In the genomic region with DNA sequence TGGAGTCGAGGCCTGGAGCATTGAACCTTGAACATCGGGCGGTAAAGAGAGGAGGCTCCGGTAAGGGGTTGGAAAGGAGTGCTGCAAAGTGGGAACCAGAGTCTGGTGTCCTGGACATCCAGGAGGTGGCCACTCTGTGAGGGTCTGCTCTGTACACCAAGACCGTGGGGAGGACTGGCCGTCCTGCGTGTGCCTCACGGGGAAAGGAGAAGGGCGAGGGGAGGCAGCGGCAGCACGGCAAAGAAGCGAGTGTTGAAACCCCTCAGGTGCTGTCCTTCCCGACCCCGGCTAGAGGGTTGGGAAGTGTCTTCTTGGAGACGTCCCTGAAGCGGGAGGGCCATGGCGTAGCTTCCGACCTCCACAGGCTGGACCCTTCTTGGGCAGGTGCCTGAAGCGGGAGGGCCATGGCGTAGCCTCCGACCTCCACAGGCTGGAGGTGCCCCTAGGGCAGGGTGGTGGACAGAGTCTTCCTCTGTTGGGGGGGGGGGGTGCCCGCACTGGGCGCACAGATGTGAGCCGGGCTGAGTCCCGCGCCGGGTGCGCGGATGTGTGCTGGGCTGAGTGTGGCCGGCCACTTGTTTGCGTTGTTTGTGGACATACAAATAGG, we compare ENCODE assay signal across 20 cellular contexts. TPM values are rescaled to one million over a fixed set of nuclear protein-coding genes. Genes with fewer than 3 reads are reported as not detected.
DNase-seq lines count a peak whose midpoint lies in the region; ATAC-seq, FAIRE-seq and TF ChIP-seq lines count a peak whose summit lies in the region.
"Had no signal": no experiment of that assay in that cellular context is flagged by ENCODE, and none has a peak within 500 bp of the region (broad histone marks: within the 10 kb centered on the region; RNA-seq: fewer than 3 reads in every experiment).

No MANE protein-coding gene starts in this region.

- H3K36me3 ChIP-seq in CD8-positive, alpha-beta memory T cell (ENCODE audit: insufficient read depth, low read length), result peaks cover 11% of the 10 kb centered on the region
- peaks cover 0 to 14% (median 0%) of the 10 kb centered on the region in 4 experiments; a peak in 2 of 8 replicates for H3K36me3 ChIP-seq in H1 (ENCODE audit: control insufficient read depth in 2 of 4, insufficient read depth in 4 of 4, low read length in 3 of 4)
- H3K36me3 ChIP-seq: ovary had no signal

- H3K4me2 ChIP-seq in H1 (ENCODE audit: insufficient read depth in 1 of 2, low read depth in 2 of 2, low read length in 2 of 2), result no peak overlapping the region

- no peak overlapping the region; the same call in 1 of the 2 replicates for H3K18ac ChIP-seq in H1 (ENCODE audit: extremely low read depth, low read length)

- H3K23me2 ChIP-seq in H1 (ENCODE audit: low read depth, low read length), result no peaks in the 10 kb centered on the region

- H3K4me3 Mint-ChIP-seq in CD8-positive, alpha-beta memory T cell, result no peak overlapping the region
- H3K4me3 Mint-ChIP-seq in T-helper 17 cell (no peak overlapping the region), osteocyte (ENCODE audit: unreplicated experiment) (no peak overlapping the region)
- H3K4me3 Mint-ChIP-seq: IgD-negative memory B cell; T-helper 2 cell treated with Interferon-gamma antibody and Interleukin-4, amounts not matched to agents 5 μg/mL and 100 μg/mL, for 36 hours had no signal

- peak overlapping the region in 5 of 8 donors; percentile 21 to 85 (median 82) for H3K27ac Mint-ChIP-seq in CD8-positive, alpha-beta memory T cell
- H3K27ac Mint-ChIP-seq in T-helper 17 cell, result peak overlapping the region; percentile 92
- peak overlapping the region; percentile 38 for H3K27ac Mint-ChIP-seq in osteocyte (ENCODE audit: unreplicated experiment)

- H3K4me1 ChIP-seq in CD8-positive, alpha-beta memory T cell (ENCODE audit: insufficient read depth, low read length), result peaks cover 10% of the 10 kb centered on the region
- peaks cover 0 to 12% (median 5%) of the 10 kb centered on the region in 4 experiments; a peak in 6 of 7 replicates for H3K4me1 ChIP-seq in H1 (replicated peaks in 1 of 4; ENCODE audit: control insufficient read depth in 3 of 4, insufficient read depth in 4 of 4, low read length in 3 of 4)

- no peak overlapping the region for H3K27ac ChIP-seq in CD8-positive, alpha-beta memory T cell (ENCODE audit: low read depth, low read length)
- H3K27ac ChIP-seq in H1 (ENCODE audit: low read depth, low read length), result 0 out of 2 replicates have a peak overlapping the region, but pooled peaks have one; percentile 23
- H3K27ac ChIP-seq: cardiac muscle cell, ovary, testis had no signal

- no peak overlapping the region for H2BK12ac ChIP-seq in H1 (ENCODE audit: low read depth, low read length)

- WGBS in H1 (ENCODE audit: extremely low coverage in 1 of 2, insufficient coverage in 1 of 2, insufficient read length in 1 of 2, insufficient replicate concordance in 2 of 2, low coverage in 1 of 2, low lambda C conversion rate in 2 of 2, missing lambda C conversion rate in 1 of 2), 2 experiments, result 91% methylated on average over 30 of the region's 31 CpGs; no CpG with 5 or more reads in 1 of the 2 experiments

- no peak for TF ChIP-seq POLR2A in H1 (IDR thresholded peaks at IDR 0.05; ENCODE audit: control extremely low read depth in 1 of 2, low read depth in 2 of 2, low read length in 2 of 2)

- no peak for DNase-seq in CD8-positive, alpha-beta memory T cell
- DNase-seq in T-helper 17 cell, result no peak
- DNase-seq in H1 (ENCODE audit: low read depth in 1 of 2, low spot score in 2 of 2), result no peak
- DNase-seq in osteocyte (ENCODE audit: extremely low spot score, unreplicated experiment), result no peak
- no peak for DNase-seq in activated gamma-delta T cell treated with Interleukin-2 at 50 U/mL for 16 hours
- no peak for DNase-seq in A172 (ENCODE audit: low spot score)
- DNase-seq: activated CD8-positive, alpha-beta memory T cell treated with anti-CD3 and anti-CD28 coated beads, Interleukin-2, amount 50 U/mL, for 4 hours; DMS 273 treated with DMSO at 0.1 percent for 48 hours; NCI-H1048; NCI-H2081; NCI-H524; ovary; stimulated activated CD4-positive, alpha-beta T cell treated with anti-CD3 and anti-CD28 coated beads, Interleukin-2, amount 100 ng/mL, for 48 hours; testis had no signal

- H3K4me3 ChIP-seq in CD8-positive, alpha-beta memory T cell (ENCODE audit: low read length), result no peak overlapping the region
- no peak overlapping the region for H3K4me3 ChIP-seq in H1 (ENCODE audit: extremely low read depth in 1 of 4, insufficient read depth in 2 of 4, low read depth in 3 of 4, low read length in 4 of 4)
- H3K4me3 ChIP-seq: cardiac muscle cell, ovary, testis had no signal

- no peak overlapping the region for H3K14ac ChIP-seq in H1 (ENCODE audit: insufficient read length)

- H3K56ac ChIP-seq in H1 (replicated peaks; ENCODE audit: insufficient read length, low read depth, low read length), result no peak overlapping the region

- H2BK120ac ChIP-seq in H1 (replicated peaks; ENCODE audit: low read depth, low read length), result no peak overlapping the region

- no peak overlapping the region for H3K4ac ChIP-seq in H1 (replicated peaks; ENCODE audit: insufficient read length, low read depth, low read length)

- FAIRE-seq in H1 (lab: Jason Lieb, UNC), result no peak
- FAIRE-seq: GM12892 had no signal

- H3K79me1 ChIP-seq in H1 (ENCODE audit: low read depth, low read length), result peaks cover 22% of the 10 kb centered on the region

- TF ChIP-seq CTCF in H1 (IDR thresholded peaks at IDR 0.05; ENCODE audit: control extremely low read depth in 1 of 3, insufficient read depth in 1 of 3, low read depth in 1 of 3, low read length in 3 of 3) (no peak), osteocyte (IDR thresholded peaks at IDR 0.05) (no peak)

- H4K20me1 ChIP-seq in H1 (replicated peaks in 1 of 2; ENCODE audit: control insufficient read depth in 1 of 2, insufficient read depth in 2 of 2, low read length in 2 of 2), result peaks cover 34 to 39% of the 10 kb centered on the region in 2 experiments

- H4K5ac ChIP-seq in H1 (ENCODE audit: insufficient read length, low read depth, low read length), result no peak overlapping the region

- no peak overlapping the region for H4K91ac ChIP-seq in H1 (replicated peaks; ENCODE audit: insufficient read length, low read length)

- H4K8ac ChIP-seq in H1 (ENCODE audit: extremely low read depth, insufficient read depth, low read length), result peak overlapping the region; percentile 62; the same call in 1 of the 2 replicates

- H2AK5ac ChIP-seq in H1 (ENCODE audit: low read depth, low read length), result no peak overlapping the region

- POLR2A ChIA-PET in CD8-positive, alpha-beta memory T cell (lab: Charles Lee), result no interaction called here
- POLR2A ChIA-PET in H1 (lab: Charles Lee; ENCODE audit: partially characterized antibody), result no interaction called here

- TF ChIP-seq EP300 in H1 (IDR thresholded peaks at IDR 0.05; ENCODE audit: borderline replicate concordance in 1 of 2, low read depth in 2 of 2, low read length in 2 of 2), result no peak

- H2BK5ac ChIP-seq in H1 (ENCODE audit: low read depth, low read length), result no peak overlapping the region; the same call in 1 of the 2 replicates

- CTCF ChIA-PET in CD8-positive, alpha-beta memory T cell (lab: Charles Lee), result interaction anchor here (1.4 kb wide), 1 partner anchor 9 kb away, joined by 3 read pairs; no protein-coding TSS in a partner anchor
- CTCF ChIA-PET in H1 (lab: Charles Lee; ENCODE audit: partially characterized antibody), result interaction anchor here (0.7 to 2.1 kb wide), 4 partner anchors 17 to 120 kb away, joined by 3 to 7 read pairs (median 3); no protein-coding TSS in a partner anchor

- peaks cover 13 to 52% (median 21%) of the 10 kb centered on the region in 3 donors for H3K4me1 Mint-ChIP-seq in CD8-positive, alpha-beta memory T cell
- peaks cover 9% of the 10 kb centered on the region for H3K4me1 Mint-ChIP-seq in T-helper 17 cell
- H3K4me1 Mint-ChIP-seq in osteocyte (ENCODE audit: unreplicated experiment), result peaks cover 35% of the 10 kb centered on the region

- H3K27me3 Mint-ChIP-seq in CD8-positive, alpha-beta memory T cell, result no peaks in the 10 kb centered on the region
- no peaks in the 10 kb centered on the region for H3K27me3 Mint-ChIP-seq in T-helper 17 cell
- no peaks in the 10 kb centered on the region for H3K27me3 Mint-ChIP-seq in osteocyte (ENCODE audit: unreplicated experiment)
- H3K27me3 Mint-ChIP-seq: IgD-negative memory B cell had no signal

- TF ChIP-seq RAD21 in H1 (IDR thresholded peaks at IDR 0.05 in 1 of 2, conservative IDR thresholded peaks at IDR 0.05 in 1 of 2; ENCODE audit: low read depth in 2 of 2, low read length in 2 of 2), result no peak

- peaks cover 0 to 30% (median 0%) of the 10 kb centered on the region in 3 donors for H3K36me3 Mint-ChIP-seq in CD8-positive, alpha-beta memory T cell
- H3K36me3 Mint-ChIP-seq in T-helper 17 cell (ENCODE audit: low read depth) (no peaks in the 10 kb centered on the region), osteocyte (ENCODE audit: unreplicated experiment) (peaks cover 8% of the 10 kb centered on the region)
- H3K36me3 Mint-ChIP-seq: activated naive CD4-positive, alpha-beta T cell treated with anti-CD3 and anti-CD28 coated beads, Interleukin-2, amount 50 U/mL, for 72 hours; IgD-negative memory B cell had no signal

- H3K9me3 ChIP-seq in CD8-positive, alpha-beta memory T cell (ENCODE audit: low read length), result no peaks in the 10 kb centered on the region
- H3K9me3 ChIP-seq in T-helper 17 cell (ENCODE audit: control insufficient read depth, low read length, poor library complexity, severe bottlenecking) (no peaks in the 10 kb centered on the region), H1 (ENCODE audit: insufficient read depth in 2 of 2, low read depth in 1 of 2, low read length in 1 of 2) (no peaks in the 10 kb centered on the region)
- H3K9me3 ChIP-seq: ovary, testis had no signal

- no peak overlapping the region for H2AFZ ChIP-seq in H1 (ENCODE audit: low read length)

- H2BK15ac ChIP-seq in H1 (ENCODE audit: low read length), result no peak overlapping the region

- H3K23ac ChIP-seq in H1 (ENCODE audit: insufficient read length), result no peak overlapping the region

- H2BK20ac ChIP-seq in H1 (ENCODE audit: low read length), result no peak overlapping the region

- H3K9me3 Mint-ChIP-seq in CD8-positive, alpha-beta memory T cell, result no peaks in the 10 kb centered on the region
- H3K9me3 Mint-ChIP-seq in osteocyte (ENCODE audit: unreplicated experiment), result no peaks in the 10 kb centered on the region
- H3K9me3 Mint-ChIP-seq: activated naive CD4-positive, alpha-beta T cell treated with anti-CD3 and anti-CD28 coated beads, Interleukin-2, amount 50 U/mL, for 72 hours; IgD-negative memory B cell; T-helper 2 cell treated with Interferon-gamma antibody and Interleukin-4, amounts not matched to agents 5 μg/mL and 100 μg/mL, for 36 hours had no signal

- no peaks in the 10 kb centered on the region for H3K27me3 ChIP-seq in CD8-positive, alpha-beta memory T cell (ENCODE audit: insufficient read depth, low read length, poor library complexity, severe bottlenecking)
- H3K27me3 ChIP-seq in H1 (replicated peaks in 1 of 4; ENCODE audit: control insufficient read depth in 3 of 4, extremely low read depth in 1 of 4, insufficient read depth in 3 of 4, low read length in 3 of 4), result no peaks in the 10 kb centered on the region
- H3K27me3 ChIP-seq: cardiac muscle cell, ovary, testis had no signal

- H3K79me2 ChIP-seq in H1 (ENCODE audit: control insufficient read depth in 1 of 2, insufficient read depth in 2 of 2, low read length in 2 of 2), result peaks cover 4 to 82% of the 10 kb centered on the region in 2 experiments; a peak in 3 of 4 replicates

- ATAC-seq in T-helper 17 cell (no peak), HG02678 (IDR thresholded peaks at IDR 0.05; ENCODE audit: unreplicated experiment) (no peak)
- ATAC-seq: activated naive CD4-positive, alpha-beta T cell treated with anti-CD3 and anti-CD28 coated beads, Interleukin-2, amount 50 U/mL, for 72 hours had no signal

- H3K9ac ChIP-seq in H1 (replicated peaks in 1 of 4; ENCODE audit: extremely low read depth in 1 of 4, low read depth in 3 of 4, low read length in 3 of 4), result no peak overlapping the region; a peak in 1 of 7 replicates

RNA-seq across cellular contexts. Expression of a gene that starts 42.0 kb away (rescaled TPM):
- total RNA-seq in CD8-positive, alpha-beta memory T cell, result 10 to 100 TPM; 63.9 to 71.2 TPM
- polyA plus RNA-seq in CD8-positive, alpha-beta memory T cell, result 8.2 TPM
- total RNA-seq in T-helper 17 cell (10 to 100 TPM; 41.5 to 42.7 TPM), osteocyte (59.9 and 65.1 TPM in 2 replicates)
- 64.9 and 66.9 TPM in 2 replicates for total RNA-seq in H1 (2021; fragmentation: NEBNext Ultra II Directional; extraction: Animal tissue kit (Norgen Biotek cat#: 25700))
- polyA plus RNA-seq in H1 (2011; rRNA removed), result 34.7 and 42.3 TPM in 2 replicates
- polyA plus RNA-seq in H1 (2011; cell fraction: cytosol; rRNA removed), result 24.9 TPM
- 36.3 TPM for polyA plus RNA-seq in H1 (2011; cell fraction: nucleus; rRNA removed)
- 28.7 to 37.8 TPM (median 33.9 TPM) in 4 replicates for polyA plus RNA-seq in H1 (2012, experiment 1 of 2)
- 25.2 TPM for polyA plus RNA-seq in H1 (2012, experiment 2 of 2)
- 43.7 TPM for polyA plus RNA-seq in H1 (2013, experiment 1 of 2)
- polyA plus RNA-seq in H1 (2013, experiment 2 of 2), result 43.0 TPM
- polyA minus RNA-seq in H1 (2011; rRNA and poly(A)+ RNA removed), result 29.1 and 37.4 TPM in 2 replicates
- polyA minus RNA-seq in H1 (2011; cell fraction: cytosol; rRNA and poly(A)+ RNA removed), result 53.7 TPM
- polyA minus RNA-seq in H1 (2011; cell fraction: nucleus; rRNA and poly(A)+ RNA removed), result 35.2 TPM
- total RNA-seq in A172 (2014; rRNA removed; shearing (Covaris generic)), result 33.6 and 37.0 TPM in 2 replicates

Comparison
In these comparisons a context has a peak if more than half of its experiments do, and no peak if none do; other contexts are left out.
1. H3K27ac Mint-ChIP-seq: peak in every context shown above with its lines; median percentile 92 in T-helper 17 cell; 82 in CD8-positive, alpha-beta memory T cell; 38 in osteocyte.